ENCODE assay signal across 1 cellular context in genomic region chr20:23407770-23408467, GRCh38.
TF ChIP-seq lines count a peak whose summit lies in the region.

No MANE protein-coding gene starts in this region.

TF ChIP-seq in HepG2, 621 proteins besides CTCF, POLR2A, EP300 and RAD21:
- TF ChIP-seq SMARCC2 (IDR thresholded peaks at IDR 0.05) (no peak), TERF1 (CRISPR knock-in tag; IDR thresholded peaks at IDR 0.05) (no peak), ZBTB20 (CRISPR knock-in tag; IDR thresholded peaks at IDR 0.05; ENCODE audit: borderline replicate concordance, low read depth) (no peak)
